ENCODE assay signal across 1 cellular context in the genomic region with DNA sequence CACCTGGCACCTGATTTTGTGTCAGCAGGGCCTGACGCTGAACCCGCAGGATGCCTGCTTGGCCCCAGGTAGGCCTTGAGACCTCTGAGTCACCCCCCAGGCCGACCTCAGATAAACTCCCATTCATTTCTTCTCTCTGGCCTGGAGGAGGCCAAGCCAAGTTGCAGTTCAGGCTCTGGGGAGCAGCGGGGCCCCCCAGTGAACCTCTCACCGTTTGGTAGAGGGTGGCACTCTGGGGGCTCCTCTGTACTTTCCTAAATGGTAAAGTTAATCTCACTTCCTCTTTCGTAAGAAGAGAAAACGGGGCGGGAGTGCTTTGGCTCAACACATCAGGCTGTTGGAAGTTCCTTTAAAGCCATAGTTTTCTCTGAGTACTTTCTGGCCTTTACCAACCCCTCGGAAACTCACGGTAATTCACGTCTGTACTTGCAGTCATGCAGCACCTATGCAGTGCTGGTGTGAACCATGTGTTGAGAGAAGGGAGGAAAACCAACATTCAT.
TF ChIP-seq lines count a peak whose summit lies in the region.

No MANE protein-coding gene starts in this region.

TF ChIP-seq in WTC11, 78 proteins besides CTCF, POLR2A, EP300 and RAD21 (continued from another document):
- TF ChIP-seq, protein P1, sequence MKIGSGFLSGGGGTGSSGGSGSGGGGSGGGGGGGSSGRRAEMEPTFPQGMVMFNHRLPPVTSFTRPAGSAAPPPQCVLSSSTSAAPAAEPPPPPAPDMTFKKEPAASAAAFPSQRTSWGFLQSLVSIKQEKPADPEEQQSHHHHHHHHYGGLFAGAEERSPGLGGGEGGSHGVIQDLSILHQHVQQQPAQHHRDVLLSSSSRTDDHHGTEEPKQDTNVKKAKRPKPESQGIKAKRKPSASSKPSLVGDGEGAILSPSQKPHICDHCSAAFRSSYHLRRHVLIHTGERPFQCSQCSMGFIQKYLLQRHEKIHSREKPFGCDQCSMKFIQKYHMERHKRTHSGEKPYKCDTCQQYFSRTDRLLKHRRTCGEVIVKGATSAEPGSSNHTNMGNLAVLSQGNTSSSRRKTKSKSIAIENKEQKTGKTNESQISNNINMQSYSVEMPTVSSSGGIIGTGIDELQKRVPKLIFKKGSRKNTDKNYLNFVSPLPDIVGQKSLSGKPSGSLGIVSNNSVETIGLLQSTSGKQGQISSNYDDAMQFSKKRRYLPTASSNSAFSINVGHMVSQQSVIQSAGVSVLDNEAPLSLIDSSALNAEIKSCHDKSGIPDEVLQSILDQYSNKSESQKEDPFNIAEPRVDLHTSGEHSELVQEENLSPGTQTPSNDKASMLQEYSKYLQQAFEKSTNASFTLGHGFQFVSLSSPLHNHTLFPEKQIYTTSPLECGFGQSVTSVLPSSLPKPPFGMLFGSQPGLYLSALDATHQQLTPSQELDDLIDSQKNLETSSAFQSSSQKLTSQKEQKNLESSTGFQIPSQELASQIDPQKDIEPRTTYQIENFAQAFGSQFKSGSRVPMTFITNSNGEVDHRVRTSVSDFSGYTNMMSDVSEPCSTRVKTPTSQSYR (CRISPR knock-in tag; IDR thresholded peaks at IDR 0.05) = no peak
- TF ChIP-seq, protein P2, sequence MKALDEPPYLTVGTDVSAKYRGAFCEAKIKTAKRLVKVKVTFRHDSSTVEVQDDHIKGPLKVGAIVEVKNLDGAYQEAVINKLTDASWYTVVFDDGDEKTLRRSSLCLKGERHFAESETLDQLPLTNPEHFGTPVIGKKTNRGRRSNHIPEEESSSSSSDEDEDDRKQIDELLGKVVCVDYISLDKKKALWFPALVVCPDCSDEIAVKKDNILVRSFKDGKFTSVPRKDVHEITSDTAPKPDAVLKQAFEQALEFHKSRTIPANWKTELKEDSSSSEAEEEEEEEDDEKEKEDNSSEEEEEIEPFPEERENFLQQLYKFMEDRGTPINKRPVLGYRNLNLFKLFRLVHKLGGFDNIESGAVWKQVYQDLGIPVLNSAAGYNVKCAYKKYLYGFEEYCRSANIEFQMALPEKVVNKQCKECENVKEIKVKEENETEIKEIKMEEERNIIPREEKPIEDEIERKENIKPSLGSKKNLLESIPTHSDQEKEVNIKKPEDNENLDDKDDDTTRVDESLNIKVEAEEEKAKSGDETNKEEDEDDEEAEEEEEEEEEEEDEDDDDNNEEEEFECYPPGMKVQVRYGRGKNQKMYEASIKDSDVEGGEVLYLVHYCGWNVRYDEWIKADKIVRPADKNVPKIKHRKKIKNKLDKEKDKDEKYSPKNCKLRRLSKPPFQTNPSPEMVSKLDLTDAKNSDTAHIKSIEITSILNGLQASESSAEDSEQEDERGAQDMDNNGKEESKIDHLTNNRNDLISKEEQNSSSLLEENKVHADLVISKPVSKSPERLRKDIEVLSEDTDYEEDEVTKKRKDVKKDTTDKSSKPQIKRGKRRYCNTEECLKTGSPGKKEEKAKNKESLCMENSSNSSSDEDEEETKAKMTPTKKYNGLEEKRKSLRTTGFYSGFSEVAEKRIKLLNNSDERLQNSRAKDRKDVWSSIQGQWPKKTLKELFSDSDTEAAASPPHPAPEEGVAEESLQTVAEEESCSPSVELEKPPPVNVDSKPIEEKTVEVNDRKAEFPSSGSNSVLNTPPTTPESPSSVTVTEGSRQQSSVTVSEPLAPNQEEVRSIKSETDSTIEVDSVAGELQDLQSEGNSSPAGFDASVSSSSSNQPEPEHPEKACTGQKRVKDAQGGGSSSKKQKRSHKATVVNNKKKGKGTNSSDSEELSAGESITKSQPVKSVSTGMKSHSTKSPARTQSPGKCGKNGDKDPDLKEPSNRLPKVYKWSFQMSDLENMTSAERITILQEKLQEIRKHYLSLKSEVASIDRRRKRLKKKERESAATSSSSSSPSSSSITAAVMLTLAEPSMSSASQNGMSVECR (CRISPR knock-in tag; IDR thresholded peaks at IDR 0.05; ENCODE audit: borderline replicate concordance) = no peak
